Comparison of ENCODE assay signal across 12 cellular contexts in genomic region chr13:100506154-100506553, GRCh38.
DNase-seq lines count a peak whose midpoint lies in the region; ATAC-seq and FAIRE-seq lines count a peak whose summit lies in the region.
"Had no signal": no experiment of that assay in that cellular context is flagged by ENCODE, and none has a peak within 500 bp of the region (broad histone marks: within the 10 kb centered on the region; RNA-seq: fewer than 3 reads in every experiment).

No MANE protein-coding gene starts in this region.

- FAIRE-seq in GM18507 (lab: Jason Lieb, UNC): peak; percentile 44

- peaks cover 24% of the 10 kb centered on the region for H3K4me1 Mint-ChIP-seq in activated CD4-positive, alpha-beta memory T cell treated with anti-CD3 and anti-CD28 coated beads for 36 hours (ENCODE audit: low read depth)

- H3K4me3 Mint-ChIP-seq in activated CD4-positive, alpha-beta memory T cell treated with anti-CD3 and anti-CD28 coated beads for 36 hours: peak overlapping the region; percentile 40

- ATAC-seq in HG02759 (IDR thresholded peaks at IDR 0.05; ENCODE audit: unreplicated experiment): peak; percentile 54
- no peak for ATAC-seq in GM18519 (IDR thresholded peaks at IDR 0.05; ENCODE audit: low FRiP score, unreplicated experiment)

- CTCF ChIA-PET in activated CD4-positive, alpha-beta memory T cell treated with anti-CD3 and anti-CD28 coated beads for 36 hours (lab: Charles Lee): interaction anchor here (0.6 to 1.9 kb wide), 3 partner anchors 9 to 1118 kb away, joined by 3 to 6 read pairs (median 6); no protein-coding TSS in a partner anchor

- DNase-seq in GM18507 (ENCODE audit: extremely low spot score, insufficient read length, low read depth) (peak; percentile 8), medulla oblongata (ENCODE audit: extremely low spot score) (no peak), SIG-M5 treated with dmso at 0.1 percent for 504 hours (lab: John Stamatoyannopoulos, UW; ENCODE audit: unreplicated experiment) (no peak), NCI-H524 (lab: John Stamatoyannopoulos, UW) (no peak)
- peak; percentile 77 for DNase-seq in activated CD4-positive, alpha-beta memory T cell treated with anti-CD3 and anti-CD28 coated beads for 36 hours
- peak; percentile 10 to 23 for DNase-seq in stimulated activated CD4-positive, alpha-beta T cell treated with anti-CD3 and anti-CD28 coated beads, Interleukin-1b, Interleukin-23, amount 100 ng/mL, for 4 hours (ENCODE audit: low read depth in 2 of 2)
- DNase-seq: DND-41; effector CD8-positive, alpha-beta T cell; kidney glomerular epithelial cell; NCI-H2171 treated with DMSO at 0.1 percent for 48 hours had no signal

- H3K36me3 Mint-ChIP-seq in activated CD4-positive, alpha-beta memory T cell treated with anti-CD3 and anti-CD28 coated beads for 36 hours: no peaks in the 10 kb centered on the region

- H3K9me3 Mint-ChIP-seq in activated CD4-positive, alpha-beta memory T cell treated with anti-CD3 and anti-CD28 coated beads for 36 hours: no peaks in the 10 kb centered on the region

- POLR2A ChIA-PET in activated CD4-positive, alpha-beta memory T cell treated with anti-CD3 and anti-CD28 coated beads for 36 hours (lab: Charles Lee): interaction anchor here (0.9 kb wide), 1 partner anchor 137 kb away, joined by 3 read pairs; no protein-coding TSS in a partner anchor

- H3K27me3 Mint-ChIP-seq in activated CD4-positive, alpha-beta memory T cell treated with anti-CD3 and anti-CD28 coated beads for 36 hours: peaks cover 27% of the 10 kb centered on the region

- intact Hi-C loops in activated CD4-positive, alpha-beta memory T cell treated with anti-CD3 and anti-CD28 coated beads for 36 hours (cut with micrococcal nuclease): loop anchor here (1.0 to 10.0 kb wide), 7 partner anchors 11 to 1071 kb away; no protein-coding TSS in a partner anchor

- no peak overlapping the region for H3K27ac Mint-ChIP-seq in activated CD4-positive, alpha-beta memory T cell treated with anti-CD3 and anti-CD28 coated beads for 36 hours

Comparison
In these comparisons a context has a peak if more than half of its experiments do, and no peak if none do; other contexts are left out.
1. DNase-seq: peak in GM18507 (single experiment), activated CD4-positive, alpha-beta memory T cell treated with anti-CD3 and anti-CD28 coated beads for 36 hours (single experiment) and stimulated activated CD4-positive, alpha-beta T cell treated with anti-CD3 and anti-CD28 coated beads, Interleukin-1b, Interleukin-23, amount 100 ng/mL, for 4 hours (2 of 2); none in medulla oblongata (single experiment), SIG-M5 treated with dmso at 0.1 percent for 504 hours (single experiment) and NCI-H524 (0 of 2).